In the genomic region with DNA sequence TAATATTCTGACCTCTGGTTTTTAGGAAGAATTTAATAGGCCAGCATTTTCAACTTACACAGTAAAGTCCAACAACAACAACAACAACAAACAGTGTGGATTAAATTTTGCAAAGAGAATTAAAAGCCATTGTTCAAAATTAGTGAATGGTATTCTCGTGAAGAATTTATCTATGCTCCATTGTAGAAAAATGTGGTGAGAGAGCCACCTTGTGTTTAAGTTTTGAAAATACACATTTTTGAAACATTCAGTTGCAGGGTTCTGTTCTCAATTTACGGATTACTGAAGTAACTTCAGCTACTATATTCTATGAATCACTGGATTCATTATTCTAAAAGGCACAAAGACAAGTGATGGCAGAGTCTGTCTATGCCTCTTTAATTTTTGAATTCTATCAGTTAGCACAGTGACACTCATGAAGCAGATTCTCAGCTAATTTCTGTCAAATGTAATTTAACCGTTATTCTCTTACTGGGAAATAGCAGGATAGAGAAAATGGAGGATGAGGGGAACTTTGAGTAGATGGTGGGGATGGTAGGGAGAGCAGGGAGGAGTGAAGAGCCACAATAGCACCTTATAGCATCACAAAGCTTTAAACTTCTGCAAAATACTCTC, we compare ENCODE assay signal across 1 cellular context.
TF ChIP-seq lines count a peak whose summit lies in the region.

No MANE protein-coding gene starts in this region.

TF ChIP-seq in HCT116, 20 proteins besides CTCF, POLR2A, EP300 and RAD21 (continued from another document):
- TF ChIP-seq, protein P1, sequence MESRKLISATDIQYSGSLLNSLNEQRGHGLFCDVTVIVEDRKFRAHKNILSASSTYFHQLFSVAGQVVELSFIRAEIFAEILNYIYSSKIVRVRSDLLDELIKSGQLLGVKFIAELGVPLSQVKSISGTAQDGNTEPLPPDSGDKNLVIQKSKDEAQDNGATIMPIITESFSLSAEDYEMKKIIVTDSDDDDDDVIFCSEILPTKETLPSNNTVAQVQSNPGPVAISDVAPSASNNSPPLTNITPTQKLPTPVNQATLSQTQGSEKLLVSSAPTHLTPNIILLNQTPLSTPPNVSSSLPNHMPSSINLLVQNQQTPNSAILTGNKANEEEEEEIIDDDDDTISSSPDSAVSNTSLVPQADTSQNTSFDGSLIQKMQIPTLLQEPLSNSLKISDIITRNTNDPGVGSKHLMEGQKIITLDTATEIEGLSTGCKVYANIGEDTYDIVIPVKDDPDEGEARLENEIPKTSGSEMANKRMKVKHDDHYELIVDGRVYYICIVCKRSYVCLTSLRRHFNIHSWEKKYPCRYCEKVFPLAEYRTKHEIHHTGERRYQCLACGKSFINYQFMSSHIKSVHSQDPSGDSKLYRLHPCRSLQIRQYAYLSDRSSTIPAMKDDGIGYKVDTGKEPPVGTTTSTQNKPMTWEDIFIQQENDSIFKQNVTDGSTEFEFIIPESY (IDR thresholded peaks at IDR 0.05; ENCODE audit: extremely low read depth, insufficient replicate concordance, low read length), result no peak
- no peak for TF ChIP-seq TCF7L2 (IDR thresholded peaks at IDR 0.05; ENCODE audit: borderline replicate concordance, extremely low read depth, insufficient read depth, insufficient read length)
- TF ChIP-seq CBX3 (IDR thresholded peaks at IDR 0.05; ENCODE audit: low read depth), result no peak
- TF ChIP-seq ZFX (IDR thresholded peaks at IDR 0.05), result no peak
- no peak for TF ChIP-seq YY1 (IDR thresholded peaks at IDR 0.05; ENCODE audit: extremely low read depth, insufficient replicate concordance, low read depth, low read length)
- TF ChIP-seq EZH2 (IDR thresholded peaks at IDR 0.05), result no peak
- TF ChIP-seq SP1 (IDR thresholded peaks at IDR 0.05; ENCODE audit: low read depth), result no peak
- no peak for TF ChIP-seq EGR1 (IDR thresholded peaks at IDR 0.05; ENCODE audit: low read depth)
- TF ChIP-seq, protein P2, sequence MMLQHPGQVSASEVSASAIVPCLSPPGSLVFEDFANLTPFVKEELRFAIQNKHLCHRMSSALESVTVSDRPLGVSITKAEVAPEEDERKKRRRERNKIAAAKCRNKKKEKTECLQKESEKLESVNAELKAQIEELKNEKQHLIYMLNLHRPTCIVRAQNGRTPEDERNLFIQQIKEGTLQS (IDR thresholded peaks at IDR 0.05), result no peak
